ENCODE assay signal across 26 cellular contexts in the genomic region with DNA sequence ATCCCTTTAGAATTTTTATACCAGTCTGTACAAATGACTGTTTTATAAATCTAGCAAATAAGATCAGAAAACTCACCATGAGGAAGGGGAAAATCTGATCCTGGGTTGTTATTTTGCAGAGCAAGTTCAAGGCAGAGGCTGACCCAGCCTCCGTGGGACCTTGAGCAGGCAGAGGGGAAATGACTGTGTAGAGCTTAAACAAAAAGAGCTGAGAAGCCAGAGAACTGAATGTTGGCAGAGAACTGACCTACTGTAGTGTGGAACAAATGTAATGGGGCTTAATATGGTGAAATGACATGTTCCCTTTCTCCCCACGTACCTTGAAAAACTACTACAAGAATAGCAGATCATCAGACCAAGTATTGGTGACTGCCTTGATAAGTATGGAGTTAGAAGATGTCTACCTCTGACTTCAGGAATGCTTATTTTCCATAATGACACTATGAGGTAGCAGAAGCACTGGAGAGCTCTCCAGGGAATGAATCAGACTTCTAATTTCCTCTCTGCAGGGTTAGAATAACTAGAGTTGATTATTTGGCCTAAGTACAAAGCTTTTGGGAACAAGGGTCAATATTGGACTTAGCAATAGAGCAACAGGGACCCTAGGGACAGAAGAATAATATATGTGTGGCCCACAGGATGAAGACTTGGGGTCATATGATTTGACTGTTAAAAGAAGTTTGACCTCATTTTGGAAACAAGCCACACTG.
"Had no signal": no experiment of that assay in that cellular context is flagged by ENCODE, and none has a peak within 500 bp of the region (broad histone marks: within the 10 kb centered on the region; RNA-seq: fewer than 3 reads in every experiment).

No MANE protein-coding gene starts in this region.

- H3K9ac ChIP-seq: parathyroid adenoma had no signal

- FAIRE-seq: TTC549 had no signal

- H3K27me3 ChIP-seq: brain microvascular endothelial cell, neutrophil, transverse colon, vagina had no signal

- DNase-seq: activated CD4-positive, alpha-beta T cell treated with anti-CD3 and anti-CD28 coated beads, Interleukin-2, amount 10 ng/mL, durations not matched to agents 24 days and 14 days; activated CD4-positive, CD25-positive, alpha-beta regulatory T cell; activated CD8-positive, alpha-beta memory T cell treated with anti-CD3 and anti-CD28 coated beads, Interleukin-2, amount 50 U/mL, for 48 hours; activated CD8-positive, alpha-beta T cell treated with anti-CD3 and anti-CD28 coated beads, Interleukin-2, amount 10 ng/mL, durations not matched to agents 7 days and 5 days; activated gamma-delta T cell; activated T-cell treated with anti-CD3 and anti-CD28 coated beads, Interleukin-2, amount 50 U/mL, for 72 hours; amniotic stem cell; brain microvascular endothelial cell; effector CD4-positive, alpha-beta T cell; foreskin melanocyte; head of caudate nucleus; immature natural killer cell; left cardiac atrium; lower lobe of right lung; naive B cell; retina; stimulated activated CD4-positive, alpha-beta T cell treated with anti-CD3 and anti-CD28 coated beads, Interleukin-2, amount 100 ng/mL, for 48 hours; transverse colon had no signal

- H3K27me3 Mint-ChIP-seq: activated CD4-positive, alpha-beta T cell treated with anti-CD3 and anti-CD28 coated beads, Interleukin-2, amount 10 ng/mL, durations not matched to agents 24 days and 14 days; activated naive CD8-positive, alpha-beta T cell; central memory CD8-positive, alpha-beta T cell; stimulated activated memory B cell treated with anti-CD40 and anti-IgM and Interleukin-4, amounts not matched to agents 10 μg/mL and 1 μg/mL and 100 μg/mL, for 72 hours had no signal

- ATAC-seq: activated CD8-positive, alpha-beta T cell treated with anti-CD3 and anti-CD28 coated beads, Interleukin-2, amount 10 ng/mL, durations not matched to agents 7 days and 5 days; activated T-cell treated with anti-CD3 and anti-CD28 coated beads, Interleukin-2, amount 50 U/mL, for 72 hours; left cardiac atrium; lower lobe of right lung; stimulated activated memory B cell treated with anti-CD40 and anti-IgM and Interleukin-4, amounts not matched to agents 10 μg/mL and 1 μg/mL and 100 μg/mL, for 72 hours had no signal

- H3K79me2 ChIP-seq: parathyroid adenoma had no signal

- H2AFZ ChIP-seq: parathyroid adenoma had no signal

- H3K27ac ChIP-seq: brain microvascular endothelial cell, coronary artery, lower lobe of right lung, neutrophil, parathyroid adenoma, transverse colon, vagina had no signal

- H3K27ac Mint-ChIP-seq: activated CD4-positive, alpha-beta T cell treated with anti-CD3 and anti-CD28 coated beads, Interleukin-2, amount 10 ng/mL, durations not matched to agents 24 days and 14 days; activated CD8-positive, alpha-beta T cell treated with anti-CD3 and anti-CD28 coated beads, Interleukin-2, amount 10 ng/mL, durations not matched to agents 7 days and 5 days; activated naive CD8-positive, alpha-beta T cell; activated T-cell treated with anti-CD3 and anti-CD28 coated beads, Interleukin-2, amount 50 U/mL, for 72 hours; immature natural killer cell; naive B cell; stimulated activated memory B cell treated with anti-CD40 and anti-IgM and Interleukin-4, amounts not matched to agents 10 μg/mL and 1 μg/mL and 100 μg/mL, for 72 hours had no signal

- H3K4me1 ChIP-seq: lower lobe of right lung, parathyroid adenoma, transverse colon, vagina had no signal

- H3K36me3 Mint-ChIP-seq: activated naive CD8-positive, alpha-beta T cell; immature natural killer cell; naive B cell; stimulated activated memory B cell treated with anti-CD40 and anti-IgM and Interleukin-4, amounts not matched to agents 10 μg/mL and 1 μg/mL and 100 μg/mL, for 72 hours had no signal

- H3K4me3 Mint-ChIP-seq: activated CD4-positive, alpha-beta T cell treated with anti-CD3 and anti-CD28 coated beads, Interleukin-2, amount 10 ng/mL, durations not matched to agents 24 days and 14 days; activated CD8-positive, alpha-beta T cell treated with anti-CD3 and anti-CD28 coated beads, Interleukin-2, amount 10 ng/mL, durations not matched to agents 7 days and 5 days; activated naive CD8-positive, alpha-beta T cell; activated T-cell treated with anti-CD3 and anti-CD28 coated beads, Interleukin-2, amount 50 U/mL, for 72 hours; central memory CD8-positive, alpha-beta T cell; immature natural killer cell; naive B cell; stimulated activated memory B cell treated with anti-CD40 and anti-IgM and Interleukin-4, amounts not matched to agents 10 μg/mL and 1 μg/mL and 100 μg/mL, for 72 hours had no signal

- H3K36me3 ChIP-seq: brain microvascular endothelial cell, lower lobe of right lung, neutrophil, transverse colon, vagina had no signal

- H3K9me3 ChIP-seq: lower lobe of right lung, neutrophil, transverse colon, vagina had no signal

- H3K4me3 ChIP-seq: coronary artery, lower lobe of right lung, transverse colon, vagina had no signal

- H3K4me1 Mint-ChIP-seq: activated CD4-positive, alpha-beta T cell treated with anti-CD3 and anti-CD28 coated beads, Interleukin-2, amount 10 ng/mL, durations not matched to agents 24 days and 14 days; central memory CD8-positive, alpha-beta T cell; immature natural killer cell; naive B cell; stimulated activated memory B cell treated with anti-CD40 and anti-IgM and Interleukin-4, amounts not matched to agents 10 μg/mL and 1 μg/mL and 100 μg/mL, for 72 hours had no signal
